26 cellular contexts compared by ENCODE assay signal in genomic region chr4:40241026-40241425, GRCh38. TPM values are rescaled to one million over a fixed set of nuclear protein-coding genes. Genes with fewer than 3 reads are reported as not detected.
DNase-seq lines count a peak whose midpoint lies in the region; ATAC-seq and TF ChIP-seq lines count a peak whose summit lies in the region.
"Had no signal": no experiment of that assay in that cellular context is flagged by ENCODE, and none has a peak within 500 bp of the region (broad histone marks: within the 10 kb centered on the region; RNA-seq: fewer than 3 reads in every experiment).

No MANE protein-coding gene starts in this region.

- no peaks in the 10 kb centered on the region for H3K9me3 Mint-ChIP-seq in activated CD4-positive, alpha-beta T cell treated with anti-CD3 and anti-CD28 coated beads for 36 hours (ENCODE audit: low read depth)
- no peaks in the 10 kb centered on the region for H3K9me3 Mint-ChIP-seq in CD8-positive, alpha-beta T cell
- no peaks in the 10 kb centered on the region for H3K9me3 Mint-ChIP-seq in activated CD4-positive, alpha-beta memory T cell treated with anti-CD3 and anti-CD28 coated beads, Interleukin-2, amount 10 ng/mL, durations not matched to agents 7 days and 5 days
- H3K9me3 Mint-ChIP-seq: nephron had no signal

- peak overlapping the region; percentile 95 for H3K27ac Mint-ChIP-seq in activated CD4-positive, alpha-beta T cell treated with anti-CD3 and anti-CD28 coated beads for 36 hours
- H3K27ac Mint-ChIP-seq in CD8-positive, alpha-beta T cell = peak overlapping the region; percentile 93
- peak overlapping the region; percentile 77 for H3K27ac Mint-ChIP-seq in activated CD4-positive, alpha-beta memory T cell treated with anti-CD3 and anti-CD28 coated beads, Interleukin-2, amount 10 ng/mL, durations not matched to agents 7 days and 5 days
- H3K27ac Mint-ChIP-seq: nephron had no signal

- peak overlapping the region; percentile 68 for H3K4me3 Mint-ChIP-seq in activated CD4-positive, alpha-beta T cell treated with anti-CD3 and anti-CD28 coated beads for 36 hours
- peak overlapping the region; percentile 74 for H3K4me3 Mint-ChIP-seq in CD8-positive, alpha-beta T cell
- peak overlapping the region; percentile 22 for H3K4me3 Mint-ChIP-seq in activated CD4-positive, alpha-beta memory T cell treated with anti-CD3 and anti-CD28 coated beads, Interleukin-2, amount 10 ng/mL, durations not matched to agents 7 days and 5 days
- H3K4me3 Mint-ChIP-seq: nephron had no signal

- H3K4me1 Mint-ChIP-seq in activated CD4-positive, alpha-beta T cell treated with anti-CD3 and anti-CD28 coated beads for 36 hours = peaks cover 91% of the 10 kb centered on the region
- peaks cover 93% of the 10 kb centered on the region for H3K4me1 Mint-ChIP-seq in CD8-positive, alpha-beta T cell (ENCODE audit: low read depth)
- peaks cover 91% of the 10 kb centered on the region for H3K4me1 Mint-ChIP-seq in activated CD4-positive, alpha-beta memory T cell treated with anti-CD3 and anti-CD28 coated beads, Interleukin-2, amount 10 ng/mL, durations not matched to agents 7 days and 5 days
- H3K4me1 Mint-ChIP-seq: nephron had no signal

- DNase-seq in activated CD4-positive, alpha-beta T cell treated with anti-CD3 and anti-CD28 coated beads for 36 hours = no peak
- no peak for DNase-seq in activated CD4-positive, alpha-beta T cell treated with anti-CD3 and anti-CD28 coated beads, Interleukin-2, amount 50 U/mL, for 4 hours
- DNase-seq in CD8-positive, alpha-beta T cell = no peak
- no peak for DNase-seq in activated CD4-positive, alpha-beta memory T cell treated with anti-CD3 and anti-CD28 coated beads, Interleukin-2, amount 10 ng/mL, durations not matched to agents 7 days and 5 days
- no peak for DNase-seq in effector memory CD4-positive, alpha-beta T cell
- DNase-seq in COLO829 (ENCODE audit: low spot score) (no peak), NOMO-1 treated with dmso at 0.1 percent for 144 hours (lab: John Stamatoyannopoulos, UW; ENCODE audit: unreplicated experiment) (no peak)
- DNase-seq: amygdala; caudate nucleus; dorsolateral prefrontal cortex; erythroblast; foreskin melanocyte; kidney glomerular epithelial cell; mammary epithelial cell; MM.1S; NCI-H146; NCI-H774; PC-9; posterior cingulate gyrus; stimulated activated CD4-positive, alpha-beta T cell treated with anti-CD3 and anti-CD28 coated beads, Interleukin-2, amount 100 ng/mL, for 24 hours; uterus had no signal

- H3K4me1 ChIP-seq in CD8-positive, alpha-beta T cell (ENCODE audit: insufficient read depth, low read length) = peaks cover 95% of the 10 kb centered on the region
- H3K4me1 ChIP-seq in effector memory CD4-positive, alpha-beta T cell (ENCODE audit: control insufficient read depth, insufficient read depth, low read length, poor library complexity, severe bottlenecking) = peaks cover 72% of the 10 kb centered on the region
- H3K4me1 ChIP-seq: HAP-1, uterus had no signal

- intact Hi-C loops in activated CD4-positive, alpha-beta T cell treated with anti-CD3 and anti-CD28 coated beads for 36 hours (cut with DNase I, micrococcal nuclease) = no loop called here
- intact Hi-C loops in CD8-positive, alpha-beta T cell (cut with DNase I, micrococcal nuclease) = no loop called here

- CTCF ChIA-PET in activated CD4-positive, alpha-beta T cell treated with anti-CD3 and anti-CD28 coated beads for 36 hours (lab: Charles Lee) = interaction anchor here (0.6 to 5.3 kb wide), 8 partner anchors 10 to 89 kb away, joined by 3 to 44 read pairs (median 4); no protein-coding TSS in a partner anchor
- CTCF ChIA-PET in CD8-positive, alpha-beta T cell (lab: Charles Lee) = interaction anchor here (0.9 to 5.9 kb wide), 6 partner anchors 10 to 84 kb away, joined by 3 to 29 read pairs (median 4); no protein-coding TSS in a partner anchor
- CTCF ChIA-PET in activated CD4-positive, alpha-beta memory T cell treated with anti-CD3 and anti-CD28 coated beads, Interleukin-2, amount 10 ng/mL, durations not matched to agents 7 days and 5 days (lab: Charles Lee) = interaction anchor here (0.6 to 3.1 kb wide), 3 partner anchors 10 to 67 kb away, joined by 3 to 17 read pairs (median 12); no protein-coding TSS in a partner anchor

- no peak overlapping the region for H3K4me3 ChIP-seq in CD8-positive, alpha-beta T cell (ENCODE audit: low read depth, low read length)
- H3K4me3 ChIP-seq in effector memory CD4-positive, alpha-beta T cell (ENCODE audit: insufficient read depth, low read depth, low read length, poor library complexity, severe bottlenecking) = no peak overlapping the region
- H3K4me3 ChIP-seq: dorsolateral prefrontal cortex, HAP-1, PC-9, uterus had no signal

- POLR2A ChIA-PET in activated CD4-positive, alpha-beta T cell treated with anti-CD3 and anti-CD28 coated beads for 36 hours (lab: Charles Lee) = interaction anchor here (0.6 to 1.6 kb wide), 4 partner anchors 12 to 41 kb away, joined by 4 to 5 read pairs (median 4); no protein-coding TSS in a partner anchor
- POLR2A ChIA-PET in CD8-positive, alpha-beta T cell (lab: Charles Lee) = interaction anchor here (1.0 to 4.6 kb wide), 4 partner anchors 11 to 84 kb away, joined by 3 to 36 read pairs (median 6); no protein-coding TSS in a partner anchor
- POLR2A ChIA-PET in activated CD4-positive, alpha-beta memory T cell treated with anti-CD3 and anti-CD28 coated beads, Interleukin-2, amount 10 ng/mL, durations not matched to agents 7 days and 5 days (lab: Charles Lee) = interaction anchor here (0.8 to 8.7 kb wide), 10 partner anchors 10 to 67 kb away, joined by 3 to 112 read pairs (median 10); partner anchors contain the start of gene RHOH

- no peaks in the 10 kb centered on the region for H3K27me3 Mint-ChIP-seq in activated CD4-positive, alpha-beta T cell treated with anti-CD3 and anti-CD28 coated beads for 36 hours
- no peaks in the 10 kb centered on the region for H3K27me3 Mint-ChIP-seq in CD8-positive, alpha-beta T cell (ENCODE audit: low read depth)
- H3K27me3 Mint-ChIP-seq in activated CD4-positive, alpha-beta memory T cell treated with anti-CD3 and anti-CD28 coated beads, Interleukin-2, amount 10 ng/mL, durations not matched to agents 7 days and 5 days = no peaks in the 10 kb centered on the region

- no peak for ATAC-seq in activated CD4-positive, alpha-beta T cell treated with anti-CD3 and anti-CD28 coated beads for 36 hours
- no peak for ATAC-seq in CD8-positive, alpha-beta T cell
- no peak for ATAC-seq in GM21360 (IDR thresholded peaks at IDR 0.05; ENCODE audit: unreplicated experiment)
- ATAC-seq: HepG2 had no signal

- peaks cover 87% of the 10 kb centered on the region for H3K36me3 Mint-ChIP-seq in activated CD4-positive, alpha-beta T cell treated with anti-CD3 and anti-CD28 coated beads for 36 hours (ENCODE audit: low read depth)
- H3K36me3 Mint-ChIP-seq in CD8-positive, alpha-beta T cell = peaks cover 91% of the 10 kb centered on the region
- peaks cover 84% of the 10 kb centered on the region for H3K36me3 Mint-ChIP-seq in activated CD4-positive, alpha-beta memory T cell treated with anti-CD3 and anti-CD28 coated beads, Interleukin-2, amount 10 ng/mL, durations not matched to agents 7 days and 5 days (ENCODE audit: low read depth)

- peaks cover 35% of the 10 kb centered on the region for H3K36me3 ChIP-seq in CD8-positive, alpha-beta T cell (ENCODE audit: insufficient read depth, low read length)
- H3K36me3 ChIP-seq in effector memory CD4-positive, alpha-beta T cell (ENCODE audit: control insufficient read depth, insufficient read depth, low read length) = peaks cover 33% of the 10 kb centered on the region
- H3K36me3 ChIP-seq: HAP-1, uterus had no signal

- no peak for TF ChIP-seq CTCF in CD8-positive, alpha-beta T cell (IDR thresholded peaks at IDR 0.05)

- no peaks in the 10 kb centered on the region for H3K9me3 ChIP-seq in CD8-positive, alpha-beta T cell (ENCODE audit: low read length)
- no peaks in the 10 kb centered on the region for H3K9me3 ChIP-seq in effector memory CD4-positive, alpha-beta T cell (ENCODE audit: control insufficient read depth, low read length)
- H3K9me3 ChIP-seq: HAP-1, uterus had no signal

- H3K27ac ChIP-seq in CD8-positive, alpha-beta T cell (ENCODE audit: low read depth, low read length) = no peak overlapping the region
- H3K27ac ChIP-seq in effector memory CD4-positive, alpha-beta T cell (ENCODE audit: insufficient read depth, low read length, poor library complexity, severe bottlenecking) = peak overlapping the region; percentile 68
- H3K27ac ChIP-seq: dorsolateral prefrontal cortex, PC-9, uterus had no signal

- no peaks in the 10 kb centered on the region for H3K27me3 ChIP-seq in CD8-positive, alpha-beta T cell (ENCODE audit: insufficient read depth, low read length)
- no peaks in the 10 kb centered on the region for H3K27me3 ChIP-seq in effector memory CD4-positive, alpha-beta T cell (replicated peaks; ENCODE audit: control insufficient read depth, insufficient read depth, low read length, poor library complexity, severe bottlenecking)
- H3K27me3 ChIP-seq: dorsolateral prefrontal cortex, uterus had no signal

RNA-seq across cellular contexts. Expression of gene RHOH, which starts 44.2 kb away (rescaled TPM):
- 10 to 100 TPM; 74.7 to 83.6 TPM for total RNA-seq in activated CD4-positive, alpha-beta T cell treated with anti-CD3 and anti-CD28 coated beads for 36 hours
- 100 to 1,000 TPM; 533 to 539 TPM for total RNA-seq in CD8-positive, alpha-beta T cell
- 100 to 1,000 TPM; 125 to 126 TPM for total RNA-seq in activated CD4-positive, alpha-beta memory T cell treated with anti-CD3 and anti-CD28 coated beads, Interleukin-2, amount 10 ng/mL, durations not matched to agents 7 days and 5 days
- total RNA-seq: A172, HepG2, mammary epithelial cell, PC-9 had no signal

Comparison
In these comparisons a context has a peak if more than half of its experiments do, and no peak if none do; other contexts are left out.
1. H3K4me3 Mint-ChIP-seq: peak in every context shown above with its lines; median percentile 74 in CD8-positive, alpha-beta T cell; 68 in activated CD4-positive, alpha-beta T cell treated with anti-CD3 and anti-CD28 coated beads for 36 hours; 22 in activated CD4-positive, alpha-beta memory T cell treated with anti-CD3 and anti-CD28 coated beads, Interleukin-2, amount 10 ng/mL, durations not matched to agents 7 days and 5 days.
2. RNA of gene RHOH, which starts 44.2 kb away (total RNA-seq): 533 to 539 TPM in CD8-positive, alpha-beta T cell; 125 to 126 TPM in activated CD4-positive, alpha-beta memory T cell treated with anti-CD3 and anti-CD28 coated beads, Interleukin-2, amount 10 ng/mL, durations not matched to agents 7 days and 5 days and 74.7 to 83.6 TPM in activated CD4-positive, alpha-beta T cell treated with anti-CD3 and anti-CD28 coated beads for 36 hours; every median in the first group is over 4 times any median in the second.
3. Peak in every context shown above with its lines, with median percentiles within 50 percentile points of each other: H3K27ac Mint-ChIP-seq.